Comparison of ENCODE assay signal across 8 cellular contexts in the genomic region with DNA sequence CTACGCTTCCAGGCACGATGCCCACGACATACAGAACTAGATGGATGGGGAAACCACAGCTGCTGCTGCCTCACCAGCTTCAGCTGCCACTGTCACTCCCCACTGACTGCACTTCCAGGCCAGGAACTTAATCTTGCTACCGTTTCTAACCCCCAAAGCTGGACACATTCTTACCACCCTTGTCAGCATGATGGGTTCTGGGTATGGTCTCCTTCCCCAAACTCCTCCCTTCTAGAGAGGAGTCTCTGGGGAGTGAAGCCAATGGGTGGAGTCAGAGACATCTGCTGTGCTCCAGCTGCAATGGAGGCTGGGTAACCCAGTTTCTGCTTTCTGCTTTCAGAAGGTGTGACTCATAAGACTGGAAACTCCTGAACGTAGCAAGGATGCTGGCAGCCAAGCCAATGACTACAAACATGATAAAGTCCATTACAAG.
DNase-seq lines count a peak whose midpoint lies in the region; ATAC-seq and TF ChIP-seq lines count a peak whose summit lies in the region.

No MANE protein-coding gene starts in this region.

- H3K4me1 ChIP-seq in sigmoid colon = peaks cover 0 to 12% (median 5%) of the 10 kb centered on the region in 4 donors

- TF ChIP-seq POLR2A in sigmoid colon (IDR thresholded peaks at IDR 0.05) = no peak

- no peak for TF ChIP-seq CTCF in sigmoid colon (IDR thresholded peaks at IDR 0.05)

- no peaks in the 10 kb centered on the region for H3K9me3 ChIP-seq in sigmoid colon

- H3K4me1 Mint-ChIP-seq in activated T-cell treated with anti-CD3 and anti-CD28 coated beads, Interleukin-2, amount 50 U/mL, for 24 hours (ENCODE audit: low read depth) = peaks cover 16% of the 10 kb centered on the region

- WGBS in sigmoid colon, 2 donors = 45 to 55% methylated on average over 5 of the region's 5 CpGs

- no peak overlapping the region for H3K4me3 Mint-ChIP-seq in activated T-cell treated with anti-CD3 and anti-CD28 coated beads, Interleukin-2, amount 50 U/mL, for 24 hours

- H3K27me3 ChIP-seq in sigmoid colon = peaks cover 0 to 5% (median 0%) of the 10 kb centered on the region in 3 donors

- H3K9me3 Mint-ChIP-seq in activated T-cell treated with anti-CD3 and anti-CD28 coated beads, Interleukin-2, amount 50 U/mL, for 24 hours = no peaks in the 10 kb centered on the region

- peak; percentile 78 for ATAC-seq in HG02571 (IDR thresholded peaks at IDR 0.05; ENCODE audit: unreplicated experiment)

- no peak for DNase-seq in activated T-cell treated with anti-CD3 and anti-CD28 coated beads, Interleukin-2, amount 50 U/mL, for 24 hours
- no peak for DNase-seq in activated T-cell treated with anti-CD3 and anti-CD28 coated beads, Interleukin-2, amount 50 U/mL, for 1 hour
- DNase-seq in NCI-H2171 treated with DMSO at 0.1 percent for 48 hours (lab: John Stamatoyannopoulos, UW) (peak; percentile 67), dedifferentiated amniotic fluid mesenchymal stem cell (ENCODE audit: extremely low spot score) (peak; percentile 88), sigmoid colon (peak; percentile 82), islet precursor cell (no peak)
- no peak for DNase-seq in activated CD8-positive, alpha-beta memory T cell treated with anti-CD3 and anti-CD28 coated beads for 24 hours

- H3K36me3 ChIP-seq in sigmoid colon = no peaks in the 10 kb centered on the region

- H3K27ac ChIP-seq in sigmoid colon = peak overlapping the region in 2 of 4 donors; percentile 32 to 54

- no peaks in the 10 kb centered on the region for H3K36me3 Mint-ChIP-seq in activated T-cell treated with anti-CD3 and anti-CD28 coated beads, Interleukin-2, amount 50 U/mL, for 24 hours (ENCODE audit: low read depth)

- peak overlapping the region; percentile 51 for H3K27ac Mint-ChIP-seq in activated T-cell treated with anti-CD3 and anti-CD28 coated beads, Interleukin-2, amount 50 U/mL, for 24 hours

- peaks cover 34% of the 10 kb centered on the region for H3K27me3 Mint-ChIP-seq in activated T-cell treated with anti-CD3 and anti-CD28 coated beads, Interleukin-2, amount 50 U/mL, for 24 hours

- TF ChIP-seq EP300 in sigmoid colon (IDR thresholded peaks at IDR 0.05) = no peak

- no peak overlapping the region for H3K4me3 ChIP-seq in sigmoid colon

- intact Hi-C loops in sigmoid colon (cut with DNase I) = no loop called here

Comparison
In these comparisons a context has a peak if more than half of its experiments do, and no peak if none do; other contexts are left out.
1. DNase-seq: peak in NCI-H2171 treated with DMSO at 0.1 percent for 48 hours (single experiment), dedifferentiated amniotic fluid mesenchymal stem cell (single experiment) and sigmoid colon (single experiment); none in activated T-cell treated with anti-CD3 and anti-CD28 coated beads, Interleukin-2, amount 50 U/mL, for 24 hours (single experiment), activated T-cell treated with anti-CD3 and anti-CD28 coated beads, Interleukin-2, amount 50 U/mL, for 1 hour (single experiment), islet precursor cell (single experiment) and activated CD8-positive, alpha-beta memory T cell treated with anti-CD3 and anti-CD28 coated beads for 24 hours (single experiment).